In the genomic region with DNA sequence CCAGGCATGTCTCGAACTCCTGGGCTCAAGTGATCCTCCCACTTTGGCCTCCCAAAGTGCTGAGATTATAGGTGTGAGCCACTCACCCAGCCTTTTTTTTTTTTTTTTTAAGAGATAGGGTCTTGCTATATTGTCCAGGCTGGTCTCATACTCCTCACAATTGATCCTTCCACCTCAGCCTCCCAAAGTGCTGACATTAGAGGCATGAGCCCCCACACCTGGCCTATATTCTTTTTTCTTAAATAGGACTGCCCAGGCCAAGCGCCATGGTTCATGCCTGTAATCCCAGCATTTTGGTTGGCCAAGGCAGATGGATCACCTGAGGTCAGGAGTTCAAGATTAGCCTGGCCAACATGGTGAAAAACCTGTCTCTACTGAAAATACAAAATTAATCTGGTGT, we compare ENCODE assay signal across 1 cellular context.
TF ChIP-seq lines count a peak whose summit lies in the region.

No MANE protein-coding gene starts in this region.

TF ChIP-seq in HepG2, 621 proteins besides CTCF, POLR2A, EP300 and RAD21:
- TF ChIP-seq MAZ (IDR thresholded peaks at IDR 0.05; ENCODE audit: borderline replicate concordance, low read depth, low read length): 0 out of 2 replicates have a peak, but pooled peaks have one; percentile 3
- no peak for TF ChIP-seq MAZ (CRISPR knock-in tag; IDR thresholded peaks at IDR 0.05; ENCODE audit: low read depth)
- TF ChIP-seq EHMT2 (IDR thresholded peaks at IDR 0.05; ENCODE audit: borderline replicate concordance, low read depth, low read length): 0 out of 2 replicates have a peak, but pooled peaks have one; percentile 12
- TF ChIP-seq KLF12 (CRISPR knock-in tag; IDR thresholded peaks at IDR 0.05; ENCODE audit: borderline replicate concordance): no peak
- TF ChIP-seq ZNF121 (CRISPR knock-in tag; IDR thresholded peaks at IDR 0.05): peak; percentile 87
- 0 out of 2 replicates have a peak, but pooled peaks have one; percentile 12 for TF ChIP-seq ZNF891 (CRISPR knock-in tag; IDR thresholded peaks at IDR 0.05)
